22 cellular contexts compared by ENCODE assay signal in genomic region chr9:27373851-27374250, GRCh38.
"Had no signal": no experiment of that assay in that cellular context is flagged by ENCODE, and none has a peak within 500 bp of the region (broad histone marks: within the 10 kb centered on the region; RNA-seq: fewer than 3 reads in every experiment).

No MANE protein-coding gene starts in this region.

- H3K79me2 ChIP-seq: parathyroid adenoma had no signal

- H3K27me3 ChIP-seq: dorsolateral prefrontal cortex, gastrocnemius medialis, right lobe of liver, transverse colon, upper lobe of right lung, uterus had no signal

- H3K9me3 ChIP-seq: gastrocnemius medialis, lower lobe of right lung, right lobe of liver, thoracic aorta, transverse colon, upper lobe of right lung, uterus had no signal

- H3K36me3 ChIP-seq: gastrocnemius medialis, lower lobe of right lung, right lobe of liver, thoracic aorta, transverse colon, upper lobe of right lung, uterus had no signal

- H2AFZ ChIP-seq: parathyroid adenoma had no signal

- H3K4me3 ChIP-seq: dorsolateral prefrontal cortex, gastrocnemius medialis, lower lobe of right lung, right lobe of liver, thoracic aorta, transverse colon, upper lobe of right lung, uterus had no signal

- DNase-seq: cortex of kidney; dorsolateral prefrontal cortex; effector CD8-positive, alpha-beta T cell; endodermal cell; foreskin fibroblast; gastrocnemius medialis; head of caudate nucleus; left ventricle myocardium superior; lower lobe of right lung; natural killer cell; right lobe of liver; small intestine; stimulated activated CD4-positive, alpha-beta T cell treated with anti-CD3 and anti-CD28 coated beads, Interleukin-15, amount 100 ng/mL, for 24 hours; stimulated activated CD4-positive, alpha-beta T cell treated with anti-CD3 and anti-CD28 coated beads, Interleukin-2, amount 100 ng/mL, for 48 hours; stimulated activated naive B cell treated with anti-CD40 and anti-IgM and Interleukin-4, amounts not matched to agents 10 μg/mL and 1 μg/mL and 100 μg/mL, for 72 hours; transverse colon; upper lobe of right lung; uterus had no signal

- H3K9ac ChIP-seq: parathyroid adenoma had no signal

- H3K4me1 ChIP-seq: parathyroid adenoma had no signal

- H3K27ac ChIP-seq: epithelial cell of prostate, gastrocnemius medialis, lower lobe of right lung, parathyroid adenoma, right lobe of liver, thoracic aorta, upper lobe of right lung, uterus had no signal

- FAIRE-seq: small intestine had no signal

- ATAC-seq: esophagus mucosa; gastrocnemius medialis; left ventricle myocardium superior; lower lobe of right lung; natural killer cell; right lobe of liver; stimulated activated naive B cell treated with anti-CD40 and anti-IgM and Interleukin-4, amounts not matched to agents 10 μg/mL and 1 μg/mL and 100 μg/mL, for 72 hours; upper lobe of right lung had no signal
